In genomic region chr4:1182313-1182712, GRCh38 we compare ENCODE assay signal across 29 cellular contexts.
"Had no signal": no experiment of that assay in that cellular context is flagged by ENCODE, and none has a peak within 500 bp of the region (broad histone marks: within the 10 kb centered on the region; RNA-seq: fewer than 3 reads in every experiment).

No MANE protein-coding gene starts in this region.

- H3K27me3 ChIP-seq: ascending aorta, body of pancreas, MG63, Peyer's patch, SJCRH30 had no signal

- ATAC-seq: activated CD8-positive, alpha-beta T cell treated with anti-CD3 and anti-CD28 coated beads for 36 hours; activated naive CD4-positive, alpha-beta T cell treated with anti-CD3 and anti-CD28 coated beads, Interleukin-2, amount 50 U/mL, for 72 hours; activated naive CD8-positive, alpha-beta T cell treated with anti-CD3 and anti-CD28 coated beads, Interleukin-2, amount 50 U/mL, for 24 hours; body of pancreas had no signal

- H3K36me3 ChIP-seq: ascending aorta, Peyer's patch, SJCRH30 had no signal

- H3K9me3 ChIP-seq: ascending aorta, Peyer's patch had no signal

- H3K4me3 ChIP-seq: ascending aorta, body of pancreas, MG63, Peyer's patch, SJCRH30 had no signal

- H3K4me1 ChIP-seq: ascending aorta, body of pancreas had no signal

- H3K27me3 Mint-ChIP-seq: activated CD8-positive, alpha-beta T cell treated with anti-CD3 and anti-CD28 coated beads for 36 hours; activated naive CD8-positive, alpha-beta T cell treated with anti-CD3 and anti-CD28 coated beads, Interleukin-2, amount 50 U/mL, for 24 hours had no signal

- DNase-seq: activated CD4-positive, alpha-beta T cell treated with anti-CD3 and anti-CD28 coated beads, Interleukin-2, amount 10 ng/mL, durations not matched to agents 7 days and 5 days; activated CD4-positive, CD25-positive, alpha-beta regulatory T cell; activated CD8-positive, alpha-beta memory T cell treated with anti-CD3 and anti-CD28 coated beads, Interleukin-2, amount 50 U/mL, for 48 hours; activated CD8-positive, alpha-beta T cell treated with anti-CD3 and anti-CD28 coated beads for 36 hours; activated effector memory CD4-positive, alpha-beta T cell treated with anti-CD3 and anti-CD28 coated beads, Interleukin-2, amount 50 U/mL, for 16 hours; activated naive CD4-positive, alpha-beta T cell treated with Interleukin-2 at 50 U/mL for 16 hours; activated naive CD8-positive, alpha-beta T cell treated with anti-CD3 and anti-CD28 coated beads, Interleukin-2, amount 50 U/mL, for 24 hours; activated T-cell treated with anti-CD3 and anti-CD28 coated beads, Interleukin-2, amount 50 U/mL, for 1 hour; amniotic stem cell; body of pancreas; central memory CD4-positive, alpha-beta T cell; MG63; MV-4-11; NCI-H1092 treated with DMSO at 0.1 percent for 48 hours; NCI-H1436; NCI-H1694 treated with DMSO at 0.1 percent for 48 hours; NCI-H2029 treated with DMSO at 0.1 percent for 48 hours; NCI-H510A treated with DMSO at 0.1 percent for 48 hours; NCI-H69; Peyer's patch; Right ventricle myocardium superior; SJCRH30; T1000 had no signal

- H3K27ac Mint-ChIP-seq: activated CD8-positive, alpha-beta T cell treated with anti-CD3 and anti-CD28 coated beads for 36 hours; activated naive CD4-positive, alpha-beta T cell treated with anti-CD3 and anti-CD28 coated beads, Interleukin-2, amount 50 U/mL, for 72 hours; activated naive CD8-positive, alpha-beta T cell treated with anti-CD3 and anti-CD28 coated beads, Interleukin-2, amount 50 U/mL, for 24 hours; T-helper 1 cell treated with Interleukin-12 subunit alpha and Interleukin-12 subunit beta and Interleukin-4 antibody, amounts not matched to agents 30 μg/mL and 1 μg/mL, for 36 hours had no signal

- FAIRE-seq: bronchial epithelial cell, TTC549 had no signal

- H3K27ac ChIP-seq: ascending aorta, body of pancreas, Peyer's patch, RWPE1, SJCRH30 had no signal

- H3K4me3 Mint-ChIP-seq: activated CD4-positive, alpha-beta T cell treated with anti-CD3 and anti-CD28 coated beads, Interleukin-2, amount 10 ng/mL, durations not matched to agents 7 days and 5 days; activated CD8-positive, alpha-beta T cell treated with anti-CD3 and anti-CD28 coated beads for 36 hours; activated naive CD8-positive, alpha-beta T cell treated with anti-CD3 and anti-CD28 coated beads, Interleukin-2, amount 50 U/mL, for 24 hours; T-helper 1 cell treated with Interleukin-12 subunit alpha and Interleukin-12 subunit beta and Interleukin-4 antibody, amounts not matched to agents 30 μg/mL and 1 μg/mL, for 36 hours had no signal
